Comparison of ENCODE assay signal across 1 cellular context in the genomic region with DNA sequence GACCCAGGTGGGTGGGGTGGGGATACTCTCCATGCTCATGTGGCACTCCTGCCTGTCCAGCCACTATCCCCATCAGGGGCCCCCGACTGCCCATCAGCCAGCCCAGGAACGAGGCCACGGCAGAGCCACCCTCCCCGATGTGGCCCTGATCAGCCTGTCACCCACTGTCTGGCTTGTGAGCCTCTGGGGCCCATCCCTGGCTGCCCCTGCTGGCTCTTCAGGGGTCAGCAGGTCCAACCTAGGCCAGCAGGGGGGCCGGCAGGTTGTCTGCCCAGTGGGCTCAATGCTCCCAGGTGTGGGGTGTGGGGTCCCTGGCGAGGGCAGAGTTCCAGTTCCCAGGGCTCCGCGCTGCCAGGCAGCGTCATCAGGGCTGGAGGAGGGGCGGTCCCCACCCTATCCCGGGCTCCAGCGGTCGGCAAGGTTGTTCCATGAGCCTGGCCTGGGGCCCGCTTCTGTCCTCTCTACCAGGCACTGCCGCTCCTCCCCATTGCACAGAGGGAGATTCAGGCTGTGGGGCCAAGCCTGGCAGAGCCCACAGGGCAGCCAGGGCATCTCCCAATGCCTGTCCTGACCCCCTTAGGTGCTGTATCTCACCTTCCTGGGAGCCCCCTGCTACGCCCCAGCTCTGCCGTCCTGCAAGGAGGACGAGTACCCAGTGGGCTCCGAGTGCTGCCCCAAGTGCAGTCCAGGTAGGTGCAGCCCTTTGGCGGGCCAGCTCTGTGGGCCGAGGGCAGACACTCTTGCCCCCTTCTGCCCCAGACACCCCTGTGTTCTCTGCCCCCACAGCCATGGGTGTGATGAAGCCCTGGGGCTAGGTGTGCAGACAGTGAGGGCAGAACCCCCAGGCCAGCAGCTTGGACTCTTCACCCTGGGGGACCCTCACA.
TF ChIP-seq lines count a peak whose summit lies in the region.

No MANE protein-coding gene starts in this region.

TF ChIP-seq in HepG2, 621 proteins besides CTCF, POLR2A, EP300 and RAD21 (continued from another document):
- TF ChIP-seq, protein P1, sequence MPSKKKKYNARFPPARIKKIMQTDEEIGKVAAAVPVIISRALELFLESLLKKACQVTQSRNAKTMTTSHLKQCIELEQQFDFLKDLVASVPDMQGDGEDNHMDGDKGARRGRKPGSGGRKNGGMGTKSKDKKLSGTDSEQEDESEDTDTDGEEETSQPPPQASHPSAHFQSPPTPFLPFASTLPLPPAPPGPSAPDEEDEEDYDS (CRISPR knock-in tag; IDR thresholded peaks at IDR 0.05) = no peak
- no peak for TF ChIP-seq FLYWCH1 (CRISPR knock-in tag; IDR thresholded peaks at IDR 0.05)
- no peak for TF ChIP-seq RBM39 (IDR thresholded peaks at IDR 0.05; ENCODE audit: low read depth, low read length, poor library complexity, severe bottlenecking)
- TF ChIP-seq ZNF367 (CRISPR knock-in tag; IDR thresholded peaks at IDR 0.05; ENCODE audit: borderline replicate concordance) = no peak
- TF ChIP-seq, protein P2, sequence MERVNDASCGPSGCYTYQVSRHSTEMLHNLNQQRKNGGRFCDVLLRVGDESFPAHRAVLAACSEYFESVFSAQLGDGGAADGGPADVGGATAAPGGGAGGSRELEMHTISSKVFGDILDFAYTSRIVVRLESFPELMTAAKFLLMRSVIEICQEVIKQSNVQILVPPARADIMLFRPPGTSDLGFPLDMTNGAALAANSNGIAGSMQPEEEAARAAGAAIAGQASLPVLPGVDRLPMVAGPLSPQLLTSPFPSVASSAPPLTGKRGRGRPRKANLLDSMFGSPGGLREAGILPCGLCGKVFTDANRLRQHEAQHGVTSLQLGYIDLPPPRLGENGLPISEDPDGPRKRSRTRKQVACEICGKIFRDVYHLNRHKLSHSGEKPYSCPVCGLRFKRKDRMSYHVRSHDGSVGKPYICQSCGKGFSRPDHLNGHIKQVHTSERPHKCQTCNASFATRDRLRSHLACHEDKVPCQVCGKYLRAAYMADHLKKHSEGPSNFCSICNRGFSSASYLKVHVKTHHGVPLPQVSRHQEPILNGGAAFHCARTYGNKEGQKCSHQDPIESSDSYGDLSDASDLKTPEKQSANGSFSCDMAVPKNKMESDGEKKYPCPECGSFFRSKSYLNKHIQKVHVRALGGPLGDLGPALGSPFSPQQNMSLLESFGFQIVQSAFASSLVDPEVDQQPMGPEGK (CRISPR knock-in tag; IDR thresholded peaks at IDR 0.05) = peak; percentile 17
- no peak for TF ChIP-seq ZNF207 (IDR thresholded peaks at IDR 0.05; ENCODE audit: borderline replicate concordance)
- TF ChIP-seq, protein P3, sequence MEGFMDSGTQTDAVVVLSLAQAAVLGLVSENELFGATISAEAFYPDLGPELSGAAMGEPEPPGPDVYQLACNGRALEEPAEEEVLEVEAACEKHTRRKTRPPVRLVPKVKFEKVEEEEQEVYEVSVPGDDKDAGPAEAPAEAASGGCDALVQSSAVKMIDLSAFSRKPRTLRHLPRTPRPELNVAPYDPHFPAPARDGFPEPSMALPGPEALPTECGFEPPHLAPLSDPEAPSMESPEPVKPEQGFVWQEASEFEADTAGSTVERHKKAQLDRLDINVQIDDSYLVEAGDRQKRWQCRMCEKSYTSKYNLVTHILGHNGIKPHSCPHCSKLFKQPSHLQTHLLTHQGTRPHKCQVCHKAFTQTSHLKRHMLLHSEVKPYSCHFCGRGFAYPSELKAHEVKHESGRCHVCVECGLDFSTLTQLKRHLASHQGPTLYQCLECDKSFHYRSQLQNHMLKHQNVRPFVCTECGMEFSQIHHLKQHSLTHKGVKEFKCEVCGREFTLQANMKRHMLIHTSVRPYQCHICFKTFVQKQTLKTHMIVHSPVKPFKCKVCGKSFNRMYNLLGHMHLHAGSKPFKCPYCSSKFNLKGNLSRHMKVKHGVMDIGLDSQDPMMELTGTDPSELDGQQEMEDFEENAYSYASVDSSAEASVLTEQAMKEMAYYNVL (CRISPR knock-in tag; IDR thresholded peaks at IDR 0.05; ENCODE audit: borderline replicate concordance) = 0 out of 2 replicates have a peak, but pooled peaks have one; percentile 5
- TF ChIP-seq, protein P4, sequence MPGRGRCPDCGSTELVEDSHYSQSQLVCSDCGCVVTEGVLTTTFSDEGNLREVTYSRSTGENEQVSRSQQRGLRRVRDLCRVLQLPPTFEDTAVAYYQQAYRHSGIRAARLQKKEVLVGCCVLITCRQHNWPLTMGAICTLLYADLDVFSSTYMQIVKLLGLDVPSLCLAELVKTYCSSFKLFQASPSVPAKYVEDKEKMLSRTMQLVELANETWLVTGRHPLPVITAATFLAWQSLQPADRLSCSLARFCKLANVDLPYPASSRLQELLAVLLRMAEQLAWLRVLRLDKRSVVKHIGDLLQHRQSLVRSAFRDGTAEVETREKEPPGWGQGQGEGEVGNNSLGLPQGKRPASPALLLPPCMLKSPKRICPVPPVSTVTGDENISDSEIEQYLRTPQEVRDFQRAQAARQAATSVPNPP (CRISPR knock-in tag; IDR thresholded peaks at IDR 0.05) = no peak
- TF ChIP-seq ZMYM3 (CRISPR knock-in tag; IDR thresholded peaks at IDR 0.05) = no peak
- TF ChIP-seq, protein P5, sequence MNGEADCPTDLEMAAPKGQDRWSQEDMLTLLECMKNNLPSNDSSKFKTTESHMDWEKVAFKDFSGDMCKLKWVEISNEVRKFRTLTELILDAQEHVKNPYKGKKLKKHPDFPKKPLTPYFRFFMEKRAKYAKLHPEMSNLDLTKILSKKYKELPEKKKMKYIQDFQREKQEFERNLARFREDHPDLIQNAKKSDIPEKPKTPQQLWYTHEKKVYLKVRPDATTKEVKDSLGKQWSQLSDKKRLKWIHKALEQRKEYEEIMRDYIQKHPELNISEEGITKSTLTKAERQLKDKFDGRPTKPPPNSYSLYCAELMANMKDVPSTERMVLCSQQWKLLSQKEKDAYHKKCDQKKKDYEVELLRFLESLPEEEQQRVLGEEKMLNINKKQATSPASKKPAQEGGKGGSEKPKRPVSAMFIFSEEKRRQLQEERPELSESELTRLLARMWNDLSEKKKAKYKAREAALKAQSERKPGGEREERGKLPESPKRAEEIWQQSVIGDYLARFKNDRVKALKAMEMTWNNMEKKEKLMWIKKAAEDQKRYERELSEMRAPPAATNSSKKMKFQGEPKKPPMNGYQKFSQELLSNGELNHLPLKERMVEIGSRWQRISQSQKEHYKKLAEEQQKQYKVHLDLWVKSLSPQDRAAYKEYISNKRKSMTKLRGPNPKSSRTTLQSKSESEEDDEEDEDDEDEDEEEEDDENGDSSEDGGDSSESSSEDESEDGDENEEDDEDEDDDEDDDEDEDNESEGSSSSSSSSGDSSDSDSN (CRISPR knock-in tag; IDR thresholded peaks at IDR 0.05) = peak; percentile 13; the same call in 1 of the 2 replicates
- peak; percentile 20; the same call in 1 of the 2 replicates for TF ChIP-seq ARNTL (CRISPR knock-in tag; IDR thresholded peaks at IDR 0.05)
- no peak for TF ChIP-seq TRIM24 (CRISPR knock-in tag; IDR thresholded peaks at IDR 0.05)
- 0 out of 2 replicates have a peak, but pooled peaks have one; percentile 43 for TF ChIP-seq SETDB1 (CRISPR knock-in tag; IDR thresholded peaks at IDR 0.05; ENCODE audit: borderline replicate concordance)
- no peak for TF ChIP-seq ZNF337 (CRISPR knock-in tag; IDR thresholded peaks at IDR 0.05; ENCODE audit: borderline replicate concordance, low read depth)
- no peak for TF ChIP-seq ZNF839 (CRISPR knock-in tag; IDR thresholded peaks at IDR 0.05; ENCODE audit: borderline replicate concordance)
- TF ChIP-seq ZSCAN9 (CRISPR knock-in tag; IDR thresholded peaks at IDR 0.05; ENCODE audit: borderline replicate concordance) = no peak
- no peak for TF ChIP-seq GATAD2A (CRISPR knock-in tag; IDR thresholded peaks at IDR 0.05)
- peak; percentile 73 for TF ChIP-seq HNRNPL (IDR thresholded peaks at IDR 0.05; ENCODE audit: low read depth, low read length)
- peak; percentile 62; the same call in 1 of the 2 replicates for TF ChIP-seq MTA1 (CRISPR knock-in tag; IDR thresholded peaks at IDR 0.05; ENCODE audit: borderline replicate concordance)
- TF ChIP-seq HOXA3 (CRISPR knock-in tag; IDR thresholded peaks at IDR 0.05) = peak; percentile 23; the same call in 1 of the 2 replicates
- TF ChIP-seq ZNF292 (CRISPR knock-in tag; IDR thresholded peaks at IDR 0.05; ENCODE audit: borderline replicate concordance, low read depth) = 0 out of 2 replicates have a peak, but pooled peaks have one; percentile 11
- TF ChIP-seq HIVEP1 (CRISPR knock-in tag; IDR thresholded peaks at IDR 0.05) = 0 out of 2 replicates have a peak, but pooled peaks have one; percentile 14
- 0 out of 2 replicates have a peak, but pooled peaks have one; percentile 15 for TF ChIP-seq MEIS1 (CRISPR knock-in tag; IDR thresholded peaks at IDR 0.05; ENCODE audit: borderline replicate concordance)
- peak; percentile 54; the same call in 1 of the 2 replicates for TF ChIP-seq ZBTB7B (CRISPR knock-in tag; IDR thresholded peaks at IDR 0.05)
- TF ChIP-seq ZNF335 (CRISPR knock-in tag; IDR thresholded peaks at IDR 0.05) = no peak
- no peak for TF ChIP-seq ZFAT (CRISPR knock-in tag; conservative IDR thresholded peaks at IDR 0.05)
- TF ChIP-seq ZSCAN20 (CRISPR knock-in tag; IDR thresholded peaks at IDR 0.05; ENCODE audit: borderline replicate concordance) = no peak
- 0 out of 2 replicates have a peak, but pooled peaks have one; percentile 56 for TF ChIP-seq AKAP8 (CRISPR knock-in tag; IDR thresholded peaks at IDR 0.05)
- no peak for TF ChIP-seq ZKSCAN8 (CRISPR knock-in tag; IDR thresholded peaks at IDR 0.05; ENCODE audit: borderline replicate concordance)
- peak; percentile 11 for TF ChIP-seq ZEB1 (IDR thresholded peaks at IDR 0.05; ENCODE audit: insufficient replicate concordance, low read depth)
